In genomic region chr10:48383393-48383792, GRCh38 we compare ENCODE assay signal across 15 cellular contexts.
A peak's percentile ranks its signal among the peaks of the same experiment; 100 is the strongest.
DNase-seq lines count a peak whose midpoint lies in the region; ATAC-seq, FAIRE-seq and TF ChIP-seq lines count a peak whose summit lies in the region.
"Had no signal": no experiment of that assay in that cellular context is flagged by ENCODE, and none has a peak within 500 bp of the region (broad histone marks: within the 10 kb centered on the region; RNA-seq: fewer than 3 reads in every experiment).

No MANE protein-coding gene starts in this region.

- H3K36me3 ChIP-seq in IMR-90 (ENCODE audit: control insufficient read depth, insufficient read depth, low read length) = no peaks in the 10 kb centered on the region
- H3K36me3 ChIP-seq in astrocyte (ENCODE audit: insufficient read depth, low read length) = no peaks in the 10 kb centered on the region
- H3K36me3 ChIP-seq in mesodermal cell (ENCODE audit: control insufficient read depth, insufficient read depth, low read length) = no peaks in the 10 kb centered on the region

- H3K27me3 ChIP-seq in IMR-90 (ENCODE audit: control insufficient read depth, insufficient read depth, low read length) (no peaks in the 10 kb centered on the region), astrocyte (ENCODE audit: insufficient read depth, low read length) (no peaks in the 10 kb centered on the region)

- no peak overlapping the region for H3K14ac ChIP-seq in IMR-90 (replicated peaks; ENCODE audit: low read depth, low read length)

- DNase-seq in EH (ENCODE audit: low read depth) (peak; percentile 72), IMR-90 (no peak), astrocyte (ENCODE audit: low read depth) (peak; percentile 34), NCI-H128 (lab: John Stamatoyannopoulos, UW; ENCODE audit: unreplicated experiment) (no peak)
- no peak for DNase-seq in activated CD4-positive, alpha-beta T cell treated with anti-CD3 and anti-CD28 coated beads for 36 hours
- no peak for DNase-seq in activated CD8-positive, alpha-beta T cell treated with anti-CD3 and anti-CD28 coated beads for 36 hours
- DNase-seq in stimulated activated CD4-positive, alpha-beta T cell treated with anti-CD3 and anti-CD28 coated beads, Interleukin-4, amount 100 ng/mL, for 1 hour = no peak
- DNase-seq: COR-L47, DMS53, GOT3, NCI-H1417, NCI-H1930, NCI-H2171 treated with DMSO at 0.1 percent for 48 hours had no signal

- no peak overlapping the region for H4K5ac ChIP-seq in IMR-90 (ENCODE audit: low read depth, low read length)

- H3K23ac ChIP-seq in IMR-90 (ENCODE audit: low read depth, low read length) = no peak overlapping the region

- CTCF ChIA-PET in IMR-90 (lab: Yijun Ruan, JAX) = interaction anchor here (1.6 kb wide), 1 partner anchor 273 kb away, joined by 3 read pairs; no protein-coding TSS in a partner anchor
- CTCF ChIA-PET in activated CD4-positive, alpha-beta T cell treated with anti-CD3 and anti-CD28 coated beads for 36 hours (lab: Charles Lee) = interaction anchor here (1.7 kb wide), 1 partner anchor 19 kb away, joined by 8 read pairs; no protein-coding TSS in a partner anchor
- CTCF ChIA-PET in activated CD8-positive, alpha-beta T cell treated with anti-CD3 and anti-CD28 coated beads for 36 hours (lab: Charles Lee) = no interaction called here

- no peak for TF ChIP-seq RAD21 in IMR-90 (IDR thresholded peaks at IDR 0.05; ENCODE audit: low read length)

- no peak overlapping the region for H2BK20ac ChIP-seq in IMR-90 (ENCODE audit: low read depth, low read length)

- H3K27me3 Mint-ChIP-seq in astrocyte (ENCODE audit: low read depth, unreplicated experiment) = no peaks in the 10 kb centered on the region
- no peaks in the 10 kb centered on the region for H3K27me3 Mint-ChIP-seq in activated CD4-positive, alpha-beta T cell treated with anti-CD3 and anti-CD28 coated beads for 36 hours
- no peaks in the 10 kb centered on the region for H3K27me3 Mint-ChIP-seq in activated CD8-positive, alpha-beta T cell treated with anti-CD3 and anti-CD28 coated beads for 36 hours

- peaks cover 2% of the 10 kb centered on the region for H3K36me3 Mint-ChIP-seq in astrocyte (ENCODE audit: low read depth, unreplicated experiment)
- peaks cover 7% of the 10 kb centered on the region for H3K36me3 Mint-ChIP-seq in activated CD4-positive, alpha-beta T cell treated with anti-CD3 and anti-CD28 coated beads for 36 hours (ENCODE audit: low read depth)
- peaks cover 2% of the 10 kb centered on the region for H3K36me3 Mint-ChIP-seq in activated CD8-positive, alpha-beta T cell treated with anti-CD3 and anti-CD28 coated beads for 36 hours (ENCODE audit: low read depth)
- H3K36me3 Mint-ChIP-seq: CD14-positive monocyte had no signal

- no peak overlapping the region for H4K8ac ChIP-seq in IMR-90 (ENCODE audit: low read depth in 2 of 2, low read length in 2 of 2)

- no peak overlapping the region for H3K4ac ChIP-seq in IMR-90 (ENCODE audit: low read depth, low read length)

- no peak overlapping the region for H2AFZ ChIP-seq in IMR-90 (replicated peaks; ENCODE audit: low read length, poor library complexity)
- H2AFZ ChIP-seq in astrocyte (ENCODE audit: low read depth, low read length) = no peak overlapping the region

- H3K27ac ChIP-seq in IMR-90 (ENCODE audit: insufficient read depth, low read length) = no peak overlapping the region
- no peak overlapping the region for H3K27ac ChIP-seq in astrocyte (ENCODE audit: low read depth, low read length)
- H3K27ac ChIP-seq in mesodermal cell (ENCODE audit: low read depth, low read length, severe bottlenecking) = peak overlapping the region; percentile 68

- H2BK120ac ChIP-seq in IMR-90 (ENCODE audit: low read depth, low read length) = no peak overlapping the region

- no peaks in the 10 kb centered on the region for H3K9me3 Mint-ChIP-seq in astrocyte (ENCODE audit: unreplicated experiment)
- H3K9me3 Mint-ChIP-seq in activated CD4-positive, alpha-beta T cell treated with anti-CD3 and anti-CD28 coated beads for 36 hours (ENCODE audit: low read depth) = peaks cover 5% of the 10 kb centered on the region
- H3K9me3 Mint-ChIP-seq in activated CD8-positive, alpha-beta T cell treated with anti-CD3 and anti-CD28 coated beads for 36 hours = peaks cover 13% of the 10 kb centered on the region

- H3K9me3 ChIP-seq in IMR-90 (ENCODE audit: control insufficient read depth, insufficient read depth, low read length) = peaks cover 3% of the 10 kb centered on the region; the same call in 1 of the 2 replicates
- H3K9me3 ChIP-seq in astrocyte (ENCODE audit: insufficient read depth, low read depth, low read length) = no peaks in the 10 kb centered on the region
- peaks cover 3% of the 10 kb centered on the region for H3K9me3 ChIP-seq in mesodermal cell (ENCODE audit: control insufficient read depth, low read length)

- no peak overlapping the region for H3K18ac ChIP-seq in IMR-90 (ENCODE audit: low read depth, low read length)

- H3K4me2 ChIP-seq in IMR-90 (ENCODE audit: low read depth, low read length) (no peak overlapping the region), astrocyte (ENCODE audit: low read length) (no peak overlapping the region)

- no peak for TF ChIP-seq POLR2A in IMR-90 (IDR thresholded peaks at IDR 0.05; ENCODE audit: low read depth, low read length)

- H2AK9ac ChIP-seq in IMR-90 (replicated peaks; ENCODE audit: low read depth, low read length, poor library complexity) = no peak overlapping the region

- peaks cover 14% of the 10 kb centered on the region for H3K4me1 Mint-ChIP-seq in astrocyte (ENCODE audit: low read depth, unreplicated experiment)
- H3K4me1 Mint-ChIP-seq in activated CD4-positive, alpha-beta T cell treated with anti-CD3 and anti-CD28 coated beads for 36 hours = peaks cover 11% of the 10 kb centered on the region
- peaks cover 16% of the 10 kb centered on the region for H3K4me1 Mint-ChIP-seq in activated CD8-positive, alpha-beta T cell treated with anti-CD3 and anti-CD28 coated beads for 36 hours (ENCODE audit: low read depth)
- H3K4me1 Mint-ChIP-seq: CD14-positive monocyte had no signal

- dilution Hi-C loops in IMR-90 (cut with HindIII; ENCODE audit: low sequenced_read_pairs, unreplicated experiment) = no loop called here

- 0 out of 2 replicates have a peak, but pooled peaks cover 3% of the 10 kb centered on the region for H3K9me1 ChIP-seq in IMR-90 (ENCODE audit: insufficient read depth, low read length)

- peaks cover 3% of the 10 kb centered on the region; the same call in 1 of the 2 replicates for H3K4me1 ChIP-seq in IMR-90 (ENCODE audit: control insufficient read depth, insufficient read depth, low read length)
- H3K4me1 ChIP-seq in astrocyte (ENCODE audit: insufficient read depth, low read length) = no peaks in the 10 kb centered on the region
- H3K4me1 ChIP-seq in mesodermal cell (ENCODE audit: control insufficient read depth, insufficient read depth, low read length, poor library complexity, severe bottlenecking) = no peaks in the 10 kb centered on the region

- H3K4me3 ChIP-seq in IMR-90 (ENCODE audit: insufficient read depth, low read depth, low read length) = no peak overlapping the region
- H3K4me3 ChIP-seq in astrocyte (ENCODE audit: insufficient read depth, low read depth, low read length) = no peak overlapping the region
- H3K4me3 ChIP-seq in mesodermal cell (ENCODE audit: extremely low read depth, insufficient read depth, low read length, poor library complexity, severe bottlenecking) = no peak overlapping the region

- POLR2A ChIA-PET in IMR-90 (lab: Charles Lee; ENCODE audit: unreplicated experiment) = no interaction called here
- POLR2A ChIA-PET in activated CD4-positive, alpha-beta T cell treated with anti-CD3 and anti-CD28 coated beads for 36 hours (lab: Charles Lee) = no interaction called here
- POLR2A ChIA-PET in activated CD8-positive, alpha-beta T cell treated with anti-CD3 and anti-CD28 coated beads for 36 hours (lab: Charles Lee) = no interaction called here

- peaks cover 10% of the 10 kb centered on the region; the same call in 1 of the 2 replicates for H4K20me1 ChIP-seq in IMR-90 (ENCODE audit: insufficient read depth, low read length)
- peaks cover 50% of the 10 kb centered on the region for H4K20me1 ChIP-seq in astrocyte (ENCODE audit: insufficient read depth, low read length)

- FAIRE-seq in astrocyte (lab: Jason Lieb, UNC) = no peak

- H4K91ac ChIP-seq in IMR-90 (ENCODE audit: insufficient read depth, low read depth, low read length) = no peak overlapping the region

- H3K79me2 ChIP-seq in astrocyte (ENCODE audit: insufficient read depth, low read length) = peaks cover 48% of the 10 kb centered on the region

- H2AK5ac ChIP-seq in IMR-90 (ENCODE audit: low read depth, low read length) = no peak overlapping the region

- H3K27ac Mint-ChIP-seq in astrocyte (ENCODE audit: unreplicated experiment) = peak overlapping the region; percentile 31
- H3K27ac Mint-ChIP-seq in activated CD4-positive, alpha-beta T cell treated with anti-CD3 and anti-CD28 coated beads for 36 hours = no peak overlapping the region
- no peak overlapping the region for H3K27ac Mint-ChIP-seq in activated CD8-positive, alpha-beta T cell treated with anti-CD3 and anti-CD28 coated beads for 36 hours
- H3K27ac Mint-ChIP-seq: CD14-positive monocyte had no signal

- H2BK5ac ChIP-seq in IMR-90 (ENCODE audit: low read depth, low read length, poor library complexity, severe bottlenecking) = no peak overlapping the region

- intact Hi-C loops in IMR-90 (cut with micrococcal nuclease) = no loop called here
- intact Hi-C loops in activated CD4-positive, alpha-beta T cell treated with anti-CD3 and anti-CD28 coated beads for 36 hours (cut with DNase I, micrococcal nuclease) = no loop called here
- intact Hi-C loops in activated CD8-positive, alpha-beta T cell treated with anti-CD3 and anti-CD28 coated beads for 36 hours (cut with micrococcal nuclease) = no loop called here

- peaks cover 33% of the 10 kb centered on the region in 2 experiments for H3K79me1 ChIP-seq in IMR-90 (ENCODE audit: low read depth in 1 of 2, low read length in 2 of 2)

- no peak overlapping the region for H3K9ac ChIP-seq in IMR-90 (ENCODE audit: low read depth, low read length)
- H3K9ac ChIP-seq in astrocyte (ENCODE audit: low read length) = no peak overlapping the region

- in situ Hi-C loops in IMR-90 (cut with MboI; ENCODE audit: low sequenced_read_pairs) = no loop called here

- H2BK15ac ChIP-seq in IMR-90 (ENCODE audit: low read depth, low read length) = no peak overlapping the region

- no peak overlapping the region for H3K56ac ChIP-seq in IMR-90 (ENCODE audit: extremely low read depth, insufficient read depth, low read length)

- BruUV-seq in IMR-90 (replicated peaks; lab: Mats Ljungman, UMichigan) = no TSS peak

- peak; percentile 64 for ATAC-seq in IMR-90 (ENCODE audit: low read depth)
- no peak for ATAC-seq in activated CD4-positive, alpha-beta T cell treated with anti-CD3 and anti-CD28 coated beads for 36 hours
- no peak for ATAC-seq in activated CD8-positive, alpha-beta T cell treated with anti-CD3 and anti-CD28 coated beads for 36 hours

- TF ChIP-seq CTCF in IMR-90 (conservative IDR thresholded peaks at IDR 0.05; ENCODE audit: low read depth, low read length) = no peak
- no peak for TF ChIP-seq CTCF in astrocyte (IDR thresholded peaks at IDR 0.05; ENCODE audit: insufficient read depth, low read depth, low read length)
- no peak for TF ChIP-seq CTCF in activated CD8-positive, alpha-beta T cell treated with anti-CD3 and anti-CD28 coated beads for 36 hours (IDR thresholded peaks at IDR 0.05)

- H3K4me3 Mint-ChIP-seq in astrocyte (ENCODE audit: unreplicated experiment) = no peak overlapping the region
- H3K4me3 Mint-ChIP-seq in activated CD4-positive, alpha-beta T cell treated with anti-CD3 and anti-CD28 coated beads for 36 hours = no peak overlapping the region
- no peak overlapping the region for H3K4me3 Mint-ChIP-seq in activated CD8-positive, alpha-beta T cell treated with anti-CD3 and anti-CD28 coated beads for 36 hours
- H3K4me3 Mint-ChIP-seq: CD14-positive monocyte had no signal

Comparison
In these comparisons a context has a peak if more than half of its experiments do, and no peak if none do; other contexts are left out.
1. DNase-seq: peak in EH (single experiment) and astrocyte (single experiment); none in IMR-90 (single experiment), activated CD4-positive, alpha-beta T cell treated with anti-CD3 and anti-CD28 coated beads for 36 hours (single experiment), activated CD8-positive, alpha-beta T cell treated with anti-CD3 and anti-CD28 coated beads for 36 hours (single experiment), stimulated activated CD4-positive, alpha-beta T cell treated with anti-CD3 and anti-CD28 coated beads, Interleukin-4, amount 100 ng/mL, for 1 hour (single experiment) and NCI-H128 (single experiment).